In the genomic region with DNA sequence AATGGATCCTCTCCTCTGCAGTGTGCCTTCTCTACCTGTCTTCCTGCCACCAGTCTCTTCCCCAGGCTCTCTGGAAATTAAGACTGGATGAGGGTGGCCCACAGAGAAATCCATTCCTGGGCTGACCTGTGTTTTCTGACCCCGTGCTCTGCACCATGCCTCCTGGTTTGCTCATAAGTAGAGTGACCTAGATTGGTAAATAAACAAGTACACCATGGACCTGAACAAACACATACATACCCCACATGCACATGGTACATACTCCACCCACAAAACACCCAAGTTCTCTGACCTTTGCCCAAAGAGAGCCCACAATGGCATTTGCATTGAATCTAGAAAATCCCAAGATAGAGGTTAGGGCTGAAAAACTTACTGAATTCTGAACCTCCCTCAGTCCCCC, we compare ENCODE assay signal across 28 cellular contexts.
"Had no signal": no experiment of that assay in that cellular context is flagged by ENCODE, and none has a peak within 500 bp of the region (broad histone marks: within the 10 kb centered on the region; RNA-seq: fewer than 3 reads in every experiment).

No MANE protein-coding gene starts in this region.

- H3K9me3 Mint-ChIP-seq: naive thymus-derived CD4-positive, alpha-beta T cell; natural killer cell; nephron; neural crest cell; stimulated activated memory B cell treated with anti-CD40 and anti-IgM and Interleukin-4, amounts not matched to agents 10 μg/mL and 1 μg/mL and 100 μg/mL, for 72 hours; stimulated activated naive CD8-positive, alpha-beta T cell treated with anti-CD3 and anti-CD28 coated beads, Interleukin-15, amount 100 ng/mL, for 72 hours had no signal

- H3K27ac Mint-ChIP-seq: natural killer cell; nephron; stimulated activated memory B cell treated with anti-CD40 and anti-IgM and Interleukin-4, amounts not matched to agents 10 μg/mL and 1 μg/mL and 100 μg/mL, for 72 hours; stimulated activated naive CD8-positive, alpha-beta T cell treated with anti-CD3 and anti-CD28 coated beads, Interleukin-15, amount 100 ng/mL, for 72 hours had no signal

- H3K4me3 ChIP-seq: pancreas, prostate gland, skin epidermis, smooth muscle cell, spleen, suprapubic skin, testis, tibial nerve, upper lobe of left lung, vagina had no signal

- H3K4me3 Mint-ChIP-seq: naive thymus-derived CD4-positive, alpha-beta T cell; natural killer cell; nephron; neural crest cell; stimulated activated memory B cell treated with anti-CD40 and anti-IgM and Interleukin-4, amounts not matched to agents 10 μg/mL and 1 μg/mL and 100 μg/mL, for 72 hours; stimulated activated naive CD8-positive, alpha-beta T cell treated with anti-CD3 and anti-CD28 coated beads, Interleukin-15, amount 100 ng/mL, for 72 hours had no signal

- H3K27me3 Mint-ChIP-seq: stimulated activated memory B cell treated with anti-CD40 and anti-IgM and Interleukin-4, amounts not matched to agents 10 μg/mL and 1 μg/mL and 100 μg/mL, for 72 hours; stimulated activated naive CD8-positive, alpha-beta T cell treated with anti-CD3 and anti-CD28 coated beads, Interleukin-15, amount 100 ng/mL, for 72 hours had no signal

- H3K4me1 Mint-ChIP-seq: natural killer cell; neural crest cell; stimulated activated memory B cell treated with anti-CD40 and anti-IgM and Interleukin-4, amounts not matched to agents 10 μg/mL and 1 μg/mL and 100 μg/mL, for 72 hours; stimulated activated naive CD8-positive, alpha-beta T cell treated with anti-CD3 and anti-CD28 coated beads, Interleukin-15, amount 100 ng/mL, for 72 hours had no signal

- DNase-seq: naive thymus-derived CD4-positive, alpha-beta T cell; natural killer cell; nucleus accumbens; pancreas; right cardiac atrium; spleen; stimulated activated CD4-positive, alpha-beta T cell treated with anti-CD3 and anti-CD28 coated beads, Interleukin-12 subunit alpha, Interleukin-12 subunit beta, amount 100 ng/mL, for 4 hours; stimulated activated CD4-positive, alpha-beta T cell treated with anti-CD3 and anti-CD28 coated beads, Interleukin-4, amount 100 ng/mL, for 1 hour; stimulated activated CD4-positive, alpha-beta T cell treated with anti-CD3 and anti-CD28 coated beads, Interleukin-4, amount 100 ng/mL, for 4 hours; stimulated activated CD8-positive, alpha-beta memory T cell treated with anti-CD3 and anti-CD28 coated beads, Interleukin-4, amount 100 ng/mL, for 48 hours; stimulated activated naive CD4-positive, alpha-beta T cell; stimulated activated naive CD8-positive, alpha-beta T cell treated with anti-CD3 and anti-CD28 coated beads, Interleukin-15, amount 100 ng/mL, for 72 hours; stimulated activated naive CD8-positive, alpha-beta T cell treated with anti-CD3 and anti-CD28 coated beads, Interleukin-15, Interleukin-2, amounts not matched to agents 100 U/mL and 50 U/mL, for 24 hours; substantia nigra; testis; trophoblast cell; upper lobe of left lung had no signal

- ATAC-seq: naive thymus-derived CD4-positive, alpha-beta T cell; natural killer cell; pancreas; right cardiac atrium; sciatic nerve; stimulated activated memory B cell treated with anti-CD40 and anti-IgM and Interleukin-4, amounts not matched to agents 10 μg/mL and 1 μg/mL and 100 μg/mL, for 72 hours; stimulated activated naive CD8-positive, alpha-beta T cell treated with anti-CD3 and anti-CD28 coated beads, Interleukin-15, amount 100 ng/mL, for 72 hours; stimulated activated naive CD8-positive, alpha-beta T cell treated with anti-CD3 and anti-CD28 coated beads, Interleukin-15, Interleukin-2, amounts not matched to agents 100 U/mL and 50 U/mL, for 24 hours had no signal

- H3K27ac ChIP-seq: neutrophil, pancreas, prostate gland, skin epidermis, spleen, suprapubic skin, testis, tibial nerve, upper lobe of left lung, vagina had no signal

- H3K36me3 ChIP-seq: neutrophil, pancreas, prostate gland, spleen, suprapubic skin, vagina had no signal

- H3K9me3 ChIP-seq: neutrophil, pancreas, prostate gland, spleen, suprapubic skin, testis, tibial nerve, upper lobe of left lung, vagina had no signal

- H3K36me3 Mint-ChIP-seq: natural killer cell; stimulated activated memory B cell treated with anti-CD40 and anti-IgM and Interleukin-4, amounts not matched to agents 10 μg/mL and 1 μg/mL and 100 μg/mL, for 72 hours had no signal

- H3K27me3 ChIP-seq: pancreas, spleen, suprapubic skin, testis, tibial nerve, upper lobe of left lung, vagina had no signal

- H3K4me1 ChIP-seq: pancreas, prostate gland, spleen, testis, vagina had no signal
